In genomic region chr15:42772901-42773300, GRCh38 we compare ENCODE assay signal across 28 cellular contexts.
"Had no signal": no experiment of that assay in that cellular context is flagged by ENCODE, and none has a peak within 500 bp of the region (broad histone marks: within the 10 kb centered on the region; RNA-seq: fewer than 3 reads in every experiment).

No MANE protein-coding gene starts in this region.

- H3K4me3 ChIP-seq: neural progenitor cell, ovary, psoas muscle, right lobe of liver, sigmoid colon, suprapubic skin, testis, thyroid gland, transverse colon, upper lobe of right lung, uterus had no signal

- H3K9me3 ChIP-seq: ovary, psoas muscle, right lobe of liver, sigmoid colon, suprapubic skin, testis, thyroid gland, transverse colon, upper lobe of right lung, uterus had no signal

- H3K27ac Mint-ChIP-seq: naive thymus-derived CD4-positive, alpha-beta T cell; natural killer cell; neural progenitor cell; progenitor cell of endocrine pancreas; stimulated activated memory B cell treated with anti-CD40 and anti-IgM and Interleukin-4, amounts not matched to agents 10 μg/mL and 1 μg/mL and 100 μg/mL, for 72 hours; stimulated activated naive CD8-positive, alpha-beta T cell treated with anti-CD3 and anti-CD28 coated beads, Interleukin-15, amount 100 ng/mL, for 72 hours; type B pancreatic cell had no signal

- ATAC-seq: naive thymus-derived CD4-positive, alpha-beta T cell; natural killer cell; right lobe of liver; stimulated activated memory B cell treated with anti-CD40 and anti-IgM and Interleukin-4, amounts not matched to agents 10 μg/mL and 1 μg/mL and 100 μg/mL, for 72 hours; stimulated activated naive CD8-positive, alpha-beta T cell treated with anti-CD3 and anti-CD28 coated beads, Interleukin-15, amount 100 ng/mL, for 72 hours; stimulated activated naive CD8-positive, alpha-beta T cell treated with anti-CD3 and anti-CD28 coated beads, Interleukin-15, Interleukin-2, amounts not matched to agents 100 U/mL and 50 U/mL, for 24 hours; upper lobe of right lung had no signal

- H3K4me1 ChIP-seq: neural progenitor cell, parathyroid adenoma, right lobe of liver, testis, upper lobe of right lung, uterus had no signal

- H3K36me3 Mint-ChIP-seq: natural killer cell had no signal

- H3K27ac ChIP-seq: neural progenitor cell, ovary, parathyroid adenoma, psoas muscle, right lobe of liver, sigmoid colon, suprapubic skin, testis, thyroid gland, transverse colon, upper lobe of right lung, uterus had no signal

- H3K4me3 Mint-ChIP-seq: naive thymus-derived CD4-positive, alpha-beta T cell; natural killer cell; nephron; neural progenitor cell; stimulated activated memory B cell treated with anti-CD40 and anti-IgM and Interleukin-4, amounts not matched to agents 10 μg/mL and 1 μg/mL and 100 μg/mL, for 72 hours; stimulated activated naive CD8-positive, alpha-beta T cell treated with anti-CD3 and anti-CD28 coated beads, Interleukin-15, amount 100 ng/mL, for 72 hours; type B pancreatic cell had no signal

- H3K9me3 Mint-ChIP-seq: natural killer cell; stimulated activated memory B cell treated with anti-CD40 and anti-IgM and Interleukin-4, amounts not matched to agents 10 μg/mL and 1 μg/mL and 100 μg/mL, for 72 hours; type B pancreatic cell had no signal

- H3K27me3 ChIP-seq: neural progenitor cell, ovary, right lobe of liver, sigmoid colon, suprapubic skin, testis, thyroid gland, transverse colon, upper lobe of right lung, uterus had no signal

- H3K4me1 Mint-ChIP-seq: neural progenitor cell; stimulated activated naive CD8-positive, alpha-beta T cell treated with anti-CD3 and anti-CD28 coated beads, Interleukin-15, amount 100 ng/mL, for 72 hours had no signal

- DNase-seq: naive thymus-derived CD4-positive, alpha-beta T cell; natural killer cell; occipital lobe; ovary; posterior cingulate gyrus; right lobe of liver; sigmoid colon; small intestine; stimulated activated CD4-positive, alpha-beta T cell treated with anti-CD3 and anti-CD28 coated beads, Interleukin-15, amount 100 ng/mL, for 24 hours; stimulated activated CD4-positive, alpha-beta T cell treated with anti-CD3 and anti-CD28 coated beads, Interleukin-2, amount 100 ng/mL, for 24 hours; stimulated activated CD4-positive, alpha-beta T cell treated with anti-CD3 and anti-CD28 coated beads, Interleukin-2, amount 100 ng/mL, for 48 hours; stimulated activated CD4-positive, alpha-beta T cell treated with anti-CD3 and anti-CD28 coated beads, Interleukin-4, amount 100 ng/mL, for 24 hours; stimulated activated naive CD4-positive, alpha-beta T cell; stimulated activated naive CD8-positive, alpha-beta T cell treated with anti-CD3 and anti-CD28 coated beads, Interleukin-15, amount 100 ng/mL, for 72 hours; stimulated activated naive CD8-positive, alpha-beta T cell treated with anti-CD3 and anti-CD28 coated beads, Interleukin-15, Interleukin-2, amounts not matched to agents 100 U/mL and 50 U/mL, for 24 hours; testis; upper lobe of right lung had no signal

- H3K36me3 ChIP-seq: ovary, transverse colon, uterus had no signal
